In genomic region chr13:72112216-72112615, GRCh38 we compare ENCODE assay signal across 22 cellular contexts.
"Had no signal": no experiment of that assay in that cellular context is flagged by ENCODE, and none has a peak within 500 bp of the region (broad histone marks: within the 10 kb centered on the region; RNA-seq: fewer than 3 reads in every experiment).

No MANE protein-coding gene starts in this region.

- H3K36me3 ChIP-seq: esophagus squamous epithelium, gastroesophageal sphincter, heart right ventricle, left lung, lower lobe of right lung had no signal

- H3K27me3 ChIP-seq: dorsolateral prefrontal cortex, esophagus squamous epithelium, gastroesophageal sphincter, heart right ventricle, left lung had no signal

- H3K4me1 Mint-ChIP-seq: memory B cell; naive thymus-derived CD4-positive, alpha-beta T cell had no signal

- H3K27me3 Mint-ChIP-seq: memory B cell; naive thymus-derived CD4-positive, alpha-beta T cell had no signal

- H3K27ac Mint-ChIP-seq: memory B cell; naive thymus-derived CD4-positive, alpha-beta T cell had no signal

- H3K9me3 ChIP-seq: esophagus squamous epithelium, lower lobe of right lung had no signal

- H3K4me3 ChIP-seq: coronary artery, dorsolateral prefrontal cortex, esophagus squamous epithelium, gastroesophageal sphincter, heart right ventricle, left lung, lower lobe of right lung had no signal

- H3K27ac ChIP-seq: coronary artery, dorsolateral prefrontal cortex, epithelial cell of prostate, esophagus squamous epithelium, gastroesophageal sphincter, heart right ventricle, left lung, lower lobe of right lung had no signal

- H3K4me3 Mint-ChIP-seq: memory B cell; naive thymus-derived CD4-positive, alpha-beta T cell had no signal

- DNase-seq: dermis blood vessel endothelial cell; dorsolateral prefrontal cortex; effector CD4-positive, alpha-beta T cell; effector memory CD4-positive, alpha-beta T cell; erythroblast; esophagus squamous epithelium; foreskin fibroblast; head of caudate nucleus; heart right ventricle; hippocampal formation; left cardiac atrium; left lung; left ventricle myocardium superior; lower lobe of right lung; mesendoderm; midbrain; naive thymus-derived CD4-positive, alpha-beta T cell had no signal

- ATAC-seq: esophagus mucosa; gastroesophageal sphincter; heart right ventricle; left cardiac atrium; left lung; left ventricle myocardium superior; lower lobe of right lung; naive thymus-derived CD4-positive, alpha-beta T cell had no signal

- H3K36me3 Mint-ChIP-seq: memory B cell; naive thymus-derived CD4-positive, alpha-beta T cell had no signal

- H3K4me1 ChIP-seq: esophagus squamous epithelium, gastroesophageal sphincter, heart right ventricle, left lung, lower lobe of right lung had no signal
